ENCODE assay signal across 24 cellular contexts in the genomic region with DNA sequence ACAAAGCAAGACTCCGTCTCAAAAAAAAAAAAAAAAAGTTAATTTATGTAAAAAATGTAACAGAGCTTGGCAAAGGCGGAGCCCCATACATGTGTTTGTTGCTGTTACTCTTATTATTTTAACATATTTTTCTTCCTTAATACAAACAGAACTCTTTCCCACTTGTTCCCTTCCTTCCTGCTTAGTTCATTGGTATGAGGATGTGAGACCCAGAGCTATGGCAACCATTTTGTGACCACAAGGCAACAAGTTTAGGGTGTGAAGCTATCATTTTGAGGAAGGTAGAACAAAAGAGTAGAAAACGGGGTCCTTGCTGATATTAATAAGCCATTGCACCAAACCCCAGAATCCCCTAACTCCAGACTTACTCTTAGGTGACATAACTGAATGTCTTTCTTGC.
"Had no signal": no experiment of that assay in that cellular context is flagged by ENCODE, and none has a peak within 500 bp of the region (broad histone marks: within the 10 kb centered on the region; RNA-seq: fewer than 3 reads in every experiment).

No MANE protein-coding gene starts in this region.

- H3K27me3 Mint-ChIP-seq: activated naive CD4-positive, alpha-beta T cell treated with anti-CD3 and anti-CD28 coated beads, Interleukin-2, amount 50 U/mL, for 24 hours; activated naive CD8-positive, alpha-beta T cell treated with anti-CD3 and anti-CD28 coated beads for 36 hours; activated naive CD8-positive, alpha-beta T cell treated with anti-CD3 and anti-CD28 coated beads, Interleukin-2, amount 50 U/mL, for 24 hours had no signal

- H3K9me3 Mint-ChIP-seq: activated CD4-positive, alpha-beta memory T cell treated with anti-CD3 and anti-CD28 coated beads, Interleukin-2, amount 10 ng/mL, durations not matched to agents 7 days and 5 days; activated CD4-positive, alpha-beta T cell treated with anti-CD3 and anti-CD28 coated beads, Interleukin-2, amount 10 ng/mL, durations not matched to agents 7 days and 5 days; activated naive CD4-positive, alpha-beta T cell treated with anti-CD3 and anti-CD28 coated beads for 36 hours; activated naive CD4-positive, alpha-beta T cell treated with anti-CD3 and anti-CD28 coated beads, Interleukin-2, amount 50 U/mL, for 24 hours; activated naive CD8-positive, alpha-beta T cell treated with anti-CD3 and anti-CD28 coated beads for 36 hours; activated naive CD8-positive, alpha-beta T cell treated with anti-CD3 and anti-CD28 coated beads, Interleukin-2, amount 50 U/mL, for 24 hours; activated T-helper 1 cell treated with anti-CD3 and anti-CD28 coated beads, Interleukin-12 subunit alpha, Interleukin-12 subunit beta, Interleukin-2, Interleukin-4 antibody, amounts not matched to agents 30 ng/mL and 10 ng/mL and 1 ng/mL, durations not matched to agents 14 hours and 24 hours and 36 hours; activated T-helper 2 cell treated with anti-CD3 and anti-CD28 coated beads, Interferon-gamma antibody, Interleukin-2, Interleukin-4, amounts not matched to agents 10 μg/mL and 5 μg/mL and 100 μg/mL, durations not matched to agents 14 hours and 24 hours and 36 hours; WTC11 had no signal

- DNase-seq: activated CD4-positive, alpha-beta memory T cell treated with anti-CD3 and anti-CD28 coated beads, Interleukin-2, amount 10 ng/mL, durations not matched to agents 7 days and 5 days; activated CD4-positive, alpha-beta T cell treated with anti-CD3 and anti-CD28 coated beads for 1 hour; activated CD4-positive, alpha-beta T cell treated with anti-CD3 and anti-CD28 coated beads for 4 hours; activated CD4-positive, alpha-beta T cell treated with anti-CD3 and anti-CD28 coated beads, Interleukin-2, amount 10 ng/mL, durations not matched to agents 7 days and 5 days; activated CD4-positive, alpha-beta T cell treated with anti-CD3 and anti-CD28 coated beads, Interleukin-2, amount 50 U/mL, for 4 hours; activated effector memory CD4-positive, alpha-beta T cell treated with anti-CD3 and anti-CD28 coated beads, Interleukin-2, amount 50 U/mL, for 16 hours; activated naive CD4-positive, alpha-beta T cell treated with anti-CD3 and anti-CD28 coated beads for 36 hours; activated naive CD8-positive, alpha-beta T cell treated with anti-CD3 and anti-CD28 coated beads for 36 hours; activated naive CD8-positive, alpha-beta T cell treated with anti-CD3 and anti-CD28 coated beads, Interleukin-2, amount 50 U/mL, for 24 hours; activated T-cell treated with anti-CD3 and anti-CD28 coated beads, Interleukin-2, amount 50 U/mL, for 1 hour; activated T-cell treated with anti-CD3 and anti-CD28 coated beads, Interleukin-2, amount 50 U/mL, for 48 hours; adrenal gland; amygdala; body of pancreas; caudate nucleus; cortex of kidney; effector CD8-positive, alpha-beta T cell; foreskin fibroblast; T-helper 2 cell had no signal

- H3K27ac Mint-ChIP-seq: activated CD4-positive, alpha-beta memory T cell treated with anti-CD3 and anti-CD28 coated beads, Interleukin-2, amount 10 ng/mL, durations not matched to agents 7 days and 5 days; activated CD4-positive, alpha-beta T cell treated with anti-CD3 and anti-CD28 coated beads, Interleukin-2, amount 10 ng/mL, durations not matched to agents 7 days and 5 days; activated naive CD4-positive, alpha-beta T cell treated with anti-CD3 and anti-CD28 coated beads for 36 hours; activated naive CD4-positive, alpha-beta T cell treated with anti-CD3 and anti-CD28 coated beads, Interleukin-2, amount 50 U/mL, for 24 hours; activated naive CD8-positive, alpha-beta T cell treated with anti-CD3 and anti-CD28 coated beads for 36 hours; activated naive CD8-positive, alpha-beta T cell treated with anti-CD3 and anti-CD28 coated beads, Interleukin-2, amount 50 U/mL, for 24 hours; activated T-helper 1 cell treated with anti-CD3 and anti-CD28 coated beads, Interleukin-12 subunit alpha, Interleukin-12 subunit beta, Interleukin-2, Interleukin-4 antibody, amounts not matched to agents 30 ng/mL and 10 ng/mL and 1 ng/mL, durations not matched to agents 14 hours and 24 hours and 36 hours; activated T-helper 2 cell treated with anti-CD3 and anti-CD28 coated beads, Interferon-gamma antibody, Interleukin-2, Interleukin-4, amounts not matched to agents 10 μg/mL and 5 μg/mL and 100 μg/mL, durations not matched to agents 14 hours and 24 hours and 36 hours; WTC11 had no signal

- H3K36me3 Mint-ChIP-seq: activated naive CD8-positive, alpha-beta T cell treated with anti-CD3 and anti-CD28 coated beads for 36 hours; WTC11 had no signal

- H3K4me3 Mint-ChIP-seq: activated CD4-positive, alpha-beta memory T cell treated with anti-CD3 and anti-CD28 coated beads, Interleukin-2, amount 10 ng/mL, durations not matched to agents 7 days and 5 days; activated CD4-positive, alpha-beta T cell treated with anti-CD3 and anti-CD28 coated beads, Interleukin-2, amount 10 ng/mL, durations not matched to agents 7 days and 5 days; activated naive CD4-positive, alpha-beta T cell treated with anti-CD3 and anti-CD28 coated beads for 36 hours; activated naive CD4-positive, alpha-beta T cell treated with anti-CD3 and anti-CD28 coated beads, Interleukin-2, amount 50 U/mL, for 24 hours; activated naive CD8-positive, alpha-beta T cell treated with anti-CD3 and anti-CD28 coated beads for 36 hours; activated naive CD8-positive, alpha-beta T cell treated with anti-CD3 and anti-CD28 coated beads, Interleukin-2, amount 50 U/mL, for 24 hours; activated T-helper 1 cell treated with anti-CD3 and anti-CD28 coated beads, Interleukin-12 subunit alpha, Interleukin-12 subunit beta, Interleukin-2, Interleukin-4 antibody, amounts not matched to agents 30 ng/mL and 10 ng/mL and 1 ng/mL, durations not matched to agents 14 hours and 24 hours and 36 hours; WTC11 had no signal

- ATAC-seq: activated naive CD8-positive, alpha-beta T cell treated with anti-CD3 and anti-CD28 coated beads, Interleukin-2, amount 50 U/mL, for 24 hours; body of pancreas; esophagus mucosa; WTC11 had no signal
